Comparison of ENCODE assay signal across 8 cellular contexts in genomic region chr1:40708750-40709099, GRCh38. TPM values are rescaled to one million over a fixed set of nuclear protein-coding genes. Genes with fewer than 3 reads are reported as not detected.
A peak's percentile ranks its signal among the peaks of the same experiment; 100 is the strongest.
DNase-seq lines count a peak whose midpoint lies in the region; ATAC-seq and TF ChIP-seq lines count a peak whose summit lies in the region.

No MANE protein-coding gene starts in this region.

- H3K9me3 ChIP-seq in IMR-90 (ENCODE audit: control insufficient read depth, insufficient read depth, low read length) (no peaks in the 10 kb centered on the region), SJCRH30 (replicated peaks) (no peaks in the 10 kb centered on the region), muscle layer of duodenum (ENCODE audit: control insufficient read depth in 1 of 2, low read length in 2 of 2) (no peaks in the 10 kb centered on the region)

- H4K20me1 ChIP-seq in IMR-90 (ENCODE audit: insufficient read depth, low read length): no peaks in the 10 kb centered on the region

- peaks cover 32 to 58% of the 10 kb centered on the region in 2 experiments for H3K79me1 ChIP-seq in IMR-90 (ENCODE audit: low read depth in 1 of 2, low read length in 2 of 2)

- dilution Hi-C loops in IMR-90 (cut with HindIII; ENCODE audit: low sequenced_read_pairs, unreplicated experiment): no loop called here

- H3K27me3 ChIP-seq in IMR-90 (ENCODE audit: control insufficient read depth, insufficient read depth, low read length): no peaks in the 10 kb centered on the region
- H3K27me3 ChIP-seq in SJCRH30: no peaks in the 10 kb centered on the region
- no peaks in the 10 kb centered on the region for H3K27me3 ChIP-seq in muscle layer of duodenum (ENCODE audit: low read depth, low read length)

- peak overlapping the region; percentile 91; the same call in 1 of the 2 replicates for H3K56ac ChIP-seq in IMR-90 (ENCODE audit: extremely low read depth, insufficient read depth, low read length)

- TF ChIP-seq POLR2A in IMR-90 (IDR thresholded peaks at IDR 0.05; ENCODE audit: low read depth, low read length): no peak

- peak overlapping the region; percentile 93 for H4K91ac ChIP-seq in IMR-90 (ENCODE audit: insufficient read depth, low read depth, low read length)

- no CpG with 5 or more reads among the region's 3 CpGs for WGBS in IMR-90 (ENCODE audit: extremely low coverage in 2 of 2, insufficient read length in 1 of 2), 2 experiments

- H2BK5ac ChIP-seq in IMR-90 (ENCODE audit: low read depth, low read length, poor library complexity, severe bottlenecking): peak overlapping the region; percentile 97

- peak overlapping the region; percentile 91 for H3K4me2 ChIP-seq in IMR-90 (ENCODE audit: low read depth, low read length)

- POLR2A ChIA-PET in IMR-90 (lab: Charles Lee; ENCODE audit: unreplicated experiment): interaction anchor here (0.6 kb wide), 1 partner anchor 21 kb away, joined by 3 read pairs; no protein-coding TSS in a partner anchor

- no peak overlapping the region for H2AK9ac ChIP-seq in IMR-90 (replicated peaks; ENCODE audit: low read depth, low read length, poor library complexity)

- no peaks in the 10 kb centered on the region for H3K36me3 ChIP-seq in IMR-90 (ENCODE audit: control insufficient read depth, insufficient read depth, low read length)
- H3K36me3 ChIP-seq in SJCRH30: no peaks in the 10 kb centered on the region; the same call in 1 of the 2 replicates
- no peaks in the 10 kb centered on the region for H3K36me3 ChIP-seq in muscle layer of duodenum (ENCODE audit: control insufficient read depth in 1 of 2, insufficient read depth in 2 of 2, low read length in 2 of 2)

- H3K4me3 ChIP-seq in GM12864 (ENCODE audit: low read depth, low read length) (peak overlapping the region; percentile 77), IMR-90 (ENCODE audit: insufficient read depth, low read depth, low read length) (peak overlapping the region; percentile 74), SJCRH30 (peak overlapping the region; percentile 62), epithelial cell of esophagus (ENCODE audit: low read length) (peak overlapping the region; percentile 92), muscle layer of duodenum (ENCODE audit: low read depth in 1 of 2, low read length in 2 of 2) (peak overlapping the region; percentile 71 to 85)

- peak overlapping the region; percentile 73 for H3K9ac ChIP-seq in IMR-90 (ENCODE audit: low read depth, low read length)

- peak overlapping the region; percentile 91 for H2BK120ac ChIP-seq in IMR-90 (ENCODE audit: low read depth, low read length)

- H2BK15ac ChIP-seq in IMR-90 (ENCODE audit: low read depth, low read length): peak overlapping the region; percentile 72; the same call in 1 of the 3 replicates

- no peak for TF ChIP-seq RAD21 in IMR-90 (IDR thresholded peaks at IDR 0.05; ENCODE audit: low read length)

- H3K18ac ChIP-seq in IMR-90 (ENCODE audit: low read depth, low read length): peak overlapping the region; percentile 89; the same call in 1 of the 2 replicates

- CTCF ChIA-PET in IMR-90 (lab: Yijun Ruan, JAX): interaction anchor here (0.6 kb wide), 1 partner anchor 263 kb away, joined by 3 read pairs; no protein-coding TSS in a partner anchor

- H4K8ac ChIP-seq in IMR-90 (ENCODE audit: low read depth in 2 of 2, low read length in 2 of 2): peak overlapping the region; percentile 54 to 99

- peak overlapping the region; percentile 96 for H3K14ac ChIP-seq in IMR-90 (replicated peaks; ENCODE audit: low read depth, low read length)

- H3K9me1 ChIP-seq in IMR-90 (ENCODE audit: insufficient read depth, low read length): peaks cover 5% of the 10 kb centered on the region

- H3K4me1 ChIP-seq in IMR-90 (ENCODE audit: control insufficient read depth, insufficient read depth, low read length) (peaks cover 3% of the 10 kb centered on the region), SJCRH30 (peaks cover 27% of the 10 kb centered on the region), muscle layer of duodenum (ENCODE audit: control insufficient read depth in 1 of 2, insufficient read depth in 2 of 2, low read length in 2 of 2) (peaks cover 30 to 31% of the 10 kb centered on the region in 2 donors)

- peak overlapping the region; percentile 94 for H4K5ac ChIP-seq in IMR-90 (ENCODE audit: low read depth, low read length)

- in situ Hi-C loops in IMR-90 (cut with MboI; ENCODE audit: low sequenced_read_pairs) (no loop called here), KBM-7 (cut with MboI; ENCODE audit: low pct_unique_long_range_greater_than_20kb, low sequenced_read_pairs) (no loop called here)

- H3K4ac ChIP-seq in IMR-90 (ENCODE audit: low read depth, low read length): peak overlapping the region; percentile 94; the same call in 1 of the 2 replicates

- peak overlapping the region; percentile 86 for H2AFZ ChIP-seq in IMR-90 (replicated peaks; ENCODE audit: low read length, poor library complexity)

- DNase-seq in GM12864 (ENCODE audit: low read depth) (peak; percentile 72), IMR-90 (peak; percentile 91), SJCRH30 (peak in 1 of 2 experiments; percentile 88), epithelial cell of esophagus (ENCODE audit: low read depth) (peak; percentile 83), KBM-7 (no peak), hypothalamus (lab: John Stamatoyannopoulos, UW) (no peak)

- H3K27ac ChIP-seq in IMR-90 (ENCODE audit: insufficient read depth, low read length) (peak overlapping the region; percentile 67), SJCRH30 (peak overlapping the region; percentile 79), muscle layer of duodenum (ENCODE audit: low read length) (peak overlapping the region; percentile 89)

- H2AK5ac ChIP-seq in IMR-90 (ENCODE audit: low read depth, low read length): no peak overlapping the region

- H2BK20ac ChIP-seq in IMR-90 (ENCODE audit: low read depth, low read length): peak overlapping the region; percentile 71; the same call in 1 of the 2 replicates

- ATAC-seq in GM21723 (IDR thresholded peaks at IDR 0.05; ENCODE audit: unreplicated experiment) (peak; percentile 70), IMR-90 (ENCODE audit: low read depth) (peak; percentile 85)

- intact Hi-C loops in IMR-90 (cut with micrococcal nuclease): no loop called here

- no TSS peak for BruUV-seq in IMR-90 (replicated peaks; lab: Mats Ljungman, UMichigan)

- no peak for TF ChIP-seq CTCF in GM12864 (IDR thresholded peaks at IDR 0.05; ENCODE audit: low read depth, low read length, missing control alignments)
- no peak for TF ChIP-seq CTCF in IMR-90 (conservative IDR thresholded peaks at IDR 0.05; ENCODE audit: low read depth, low read length)
- no peak for TF ChIP-seq CTCF in epithelial cell of esophagus (IDR thresholded peaks at IDR 0.05; ENCODE audit: insufficient read depth, low read depth, low read length, missing control alignments)

- peak overlapping the region; percentile 88; the same call in 1 of the 2 replicates for H3K23ac ChIP-seq in IMR-90 (ENCODE audit: low read depth, low read length)

TF ChIP-seq in IMR-90, 13 proteins besides CTCF, POLR2A, EP300 and RAD21:
- no peak for TF ChIP-seq CEBPB (IDR thresholded peaks at IDR 0.05; ENCODE audit: low read depth, low read length)
- no peak for TF ChIP-seq RCOR1 (IDR thresholded peaks at IDR 0.05; ENCODE audit: insufficient replicate concordance, low read length)
- TF ChIP-seq MAZ (IDR thresholded peaks at IDR 0.05; ENCODE audit: borderline replicate concordance, low read depth, low read length): no peak

RNA-seq across cellular contexts. Expression of gene NFYC, which starts 17.2 kb away (rescaled TPM):
- total RNA-seq in IMR-90 (2012; rRNA removed): 43.3 and 45.2 TPM in 2 replicates
- 62.2 and 74.6 TPM in 2 replicates for polyA plus RNA-seq in IMR-90 (2012; rRNA removed)
- polyA plus RNA-seq in IMR-90 (2012; cell fraction: cytosol; rRNA removed): 20.1 and 65.4 TPM in 2 replicates
- 92.4 and 108 TPM in 2 replicates for polyA plus RNA-seq in IMR-90 (2012; cell fraction: nucleus; rRNA removed; ENCODE audit: low replicate concordance)
- total RNA-seq in SJCRH30 (2014; rRNA removed; shearing (Covaris generic)): 52.8 and 55.6 TPM in 2 replicates

RNA-seq across cellular contexts. Expression of gene RIMS3, which starts 43.2 kb away (rescaled TPM):
- total RNA-seq in IMR-90 (2012; rRNA removed): 0.28 and 0.36 TPM in 2 replicates
- polyA plus RNA-seq in IMR-90 (2012; rRNA removed): 0.10 and 0.22 TPM in 2 replicates
- 0.04 and 0.22 TPM in 2 replicates for polyA plus RNA-seq in IMR-90 (2012; cell fraction: cytosol; rRNA removed)
- polyA plus RNA-seq in IMR-90 (2012; cell fraction: nucleus; rRNA removed; ENCODE audit: low replicate concordance): 0.38 and 0.40 TPM in 2 replicates
- 10.0 and 12.7 TPM in 2 replicates for total RNA-seq in SJCRH30 (2014; rRNA removed; shearing (Covaris generic))

Comparison
In these comparisons a context has a peak if more than half of its experiments do, and no peak if none do; other contexts are left out.
1. DNase-seq: peak in GM12864 (single experiment), IMR-90 (single experiment) and epithelial cell of esophagus (single experiment); none in KBM-7 (single experiment) and hypothalamus (0 of 51).
2. Peak in every context shown above with its lines, with median percentiles within 50 percentile points of each other: H3K4me3 ChIP-seq and H3K27ac ChIP-seq.